20 cellular contexts compared by ENCODE assay signal in the genomic region with DNA sequence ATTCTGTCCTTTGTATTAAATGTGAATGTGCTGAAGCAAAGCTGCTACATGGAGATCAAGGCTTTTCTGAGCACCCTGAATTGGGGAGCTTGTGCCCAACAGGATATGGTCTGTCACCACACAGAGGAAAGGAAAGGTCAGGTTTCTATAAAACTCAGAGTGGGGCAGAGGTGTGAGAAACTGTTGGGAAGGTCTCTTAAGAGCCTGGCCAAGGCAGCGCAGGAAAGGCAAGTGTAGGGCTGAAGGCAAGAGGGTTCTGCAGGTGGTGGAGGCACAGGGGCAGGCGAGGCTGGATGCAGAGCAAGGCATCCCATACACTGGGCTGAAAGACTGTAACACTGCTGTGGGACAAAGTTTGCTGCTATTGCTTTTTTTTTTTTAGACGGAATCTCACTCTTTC. TPM values are rescaled to one million over a fixed set of nuclear protein-coding genes. Genes with fewer than 3 reads are reported as not detected.
"Had no signal": no experiment of that assay in that cellular context is flagged by ENCODE, and none has a peak within 500 bp of the region (broad histone marks: within the 10 kb centered on the region; RNA-seq: fewer than 3 reads in every experiment).

No MANE protein-coding gene starts in this region.

- H3K4me1 Mint-ChIP-seq: nephron progenitor cell had no signal

- H3K4me3 ChIP-seq: body of pancreas, colonic mucosa, esophagus muscularis mucosa, prostate gland, skin epidermis, thoracic aorta, upper lobe of right lung had no signal

- H3K36me3 ChIP-seq: colonic mucosa, esophagus muscularis mucosa, prostate gland, thoracic aorta, upper lobe of right lung had no signal

- H3K9me3 ChIP-seq: body of pancreas, colonic mucosa, prostate gland, thoracic aorta, upper lobe of right lung had no signal

- DNase-seq: activated naive CD4-positive, alpha-beta T cell treated with anti-CD3 and anti-CD28 coated beads, Interleukin-2, amount 50 U/mL, for 16 hours; amygdala; body of pancreas; caudate nucleus; colonic mucosa; hypothalamus; left ventricle myocardium superior; nephron progenitor cell; right cardiac atrium; stimulated activated CD4-positive, alpha-beta T cell treated with anti-CD3 and anti-CD28 coated beads, Interleukin-15, amount 100 ng/mL, for 24 hours; stimulated activated CD4-positive, alpha-beta T cell treated with anti-CD3 and anti-CD28 coated beads, Interleukin-4, amount 100 ng/mL, for 1 hour; T-helper 9 cell had no signal

- H3K27me3 ChIP-seq: colonic mucosa, upper lobe of right lung had no signal

- ATAC-seq: body of pancreas, left ventricle myocardium superior, right cardiac atrium, upper lobe of right lung had no signal

- H3K27ac ChIP-seq: body of pancreas, colonic mucosa, esophagus muscularis mucosa, prostate gland, skin epidermis, thoracic aorta, upper lobe of right lung had no signal

- H3K4me1 ChIP-seq: body of pancreas, colonic mucosa, esophagus muscularis mucosa, prostate gland, upper lobe of right lung had no signal

- H3K4me3 Mint-ChIP-seq: memory B cell, nephron progenitor cell had no signal

- H3K27ac Mint-ChIP-seq: memory B cell, nephron progenitor cell had no signal

RNA-seq across cellular contexts. Expression of a gene that starts 8.1 kb away (rescaled TPM):
- total RNA-seq: body of pancreas, colonic mucosa, kidney epithelial cell, omental fat pad, thoracic aorta, upper lobe of right lung had no signal

RNA-seq across cellular contexts. Expression of a gene that starts 26.9 kb away (rescaled TPM):
- total RNA-seq: body of pancreas, kidney epithelial cell, left ventricle myocardium superior, prostate gland, right cardiac atrium had no signal
- polyA plus RNA-seq: right cardiac atrium had no signal
